Comparison of ENCODE assay signal across 8 cellular contexts in genomic region chr2:241355983-241356870, GRCh38. TPM values are rescaled to one million over a fixed set of nuclear protein-coding genes. Genes with fewer than 3 reads are reported as not detected.
DNase-seq lines count a peak whose midpoint lies in the region; ATAC-seq, FAIRE-seq and TF ChIP-seq lines count a peak whose summit lies in the region.

Gene FARP2, plus strand, starts transcription at chr2:241356285. Its CDS starts 16,823 bp downstream, at chr2:241373108.

- ATAC-seq in DND-41 (ENCODE audit: insufficient read depth, low read depth), result peak; percentile 95
- ATAC-seq in activated T-cell treated with anti-CD3 and anti-CD28 coated beads, Interleukin-2, amount 50 U/mL, for 72 hours (replicated peaks in 1 of 2), result peak; percentile 93 to 96

- H3K27me3 ChIP-seq in DND-41 (ENCODE audit: insufficient read depth, low read length, poor library complexity), result no peaks in the 10 kb centered on the region
- no peaks in the 10 kb centered on the region for H3K27me3 ChIP-seq in GM23248 (replicated peaks; ENCODE audit: insufficient read depth)
- no peaks in the 10 kb centered on the region for H3K27me3 ChIP-seq in Karpas-422 (ENCODE audit: low read length)
- no peaks in the 10 kb centered on the region for H3K27me3 ChIP-seq in esophagus muscularis mucosa
- no peaks in the 10 kb centered on the region for H3K27me3 ChIP-seq in muscle layer of duodenum (ENCODE audit: low read depth, low read length)

- no peaks in the 10 kb centered on the region for H3K27me3 Mint-ChIP-seq in activated T-cell treated with anti-CD3 and anti-CD28 coated beads, Interleukin-2, amount 50 U/mL, for 72 hours (ENCODE audit: low read depth)

- no peak for TF ChIP-seq POLR2A in esophagus muscularis mucosa (IDR thresholded peaks at IDR 0.05; ENCODE audit: low read depth)

- H3K4me1 ChIP-seq in DND-41 (ENCODE audit: insufficient read depth, low read length) (peaks cover 22% of the 10 kb centered on the region), GM23248 (ENCODE audit: insufficient read depth) (peaks cover 20% of the 10 kb centered on the region), Karpas-422 (ENCODE audit: low read length) (peaks cover 48% of the 10 kb centered on the region), esophagus muscularis mucosa (peaks cover 22 to 38% (median 31%) of the 10 kb centered on the region in 4 donors), muscle layer of duodenum (ENCODE audit: control insufficient read depth in 1 of 2, insufficient read depth in 2 of 2, low read length in 2 of 2) (peaks cover 14 to 19% of the 10 kb centered on the region in 2 donors)

- H3K27ac ChIP-seq in DND-41 (ENCODE audit: low read length) (peak within 1 kb of the TSS; percentile 58), GM23248 (peak within 1 kb of the TSS; percentile 72), Karpas-422 (ENCODE audit: low read length) (no peak within 1 kb of the TSS), esophagus muscularis mucosa (replicated peaks in 1 of 4) (peak within 1 kb of the TSS; percentile 87 to 98 (median 92)), muscle layer of duodenum (ENCODE audit: low read length) (peak within 1 kb of the TSS; percentile 89)

- H3K9me3 ChIP-seq in DND-41 (ENCODE audit: insufficient read depth, low read length, severe bottlenecking), result no peaks in the 10 kb centered on the region
- H3K9me3 ChIP-seq in GM23248 (ENCODE audit: low read depth), result no peaks in the 10 kb centered on the region
- H3K9me3 ChIP-seq in Karpas-422 (ENCODE audit: low read length), result no peaks in the 10 kb centered on the region
- no peaks in the 10 kb centered on the region for H3K9me3 ChIP-seq in esophagus muscularis mucosa
- no peaks in the 10 kb centered on the region for H3K9me3 ChIP-seq in muscle layer of duodenum (ENCODE audit: control insufficient read depth in 1 of 2, low read length in 2 of 2)

- in situ Hi-C loops in GM23248 (cut with MboI), result no loop called here

- H3K4me1 Mint-ChIP-seq in activated T-cell treated with anti-CD3 and anti-CD28 coated beads, Interleukin-2, amount 50 U/mL, for 72 hours (ENCODE audit: low read depth), result peaks cover 38% of the 10 kb centered on the region

- intact Hi-C loops in esophagus muscularis mucosa (cut with DNase I), result loop anchor here (5.0 to 10.0 kb wide), 2 partner anchors 39 to 349 kb away; partner anchors contain the start of genes HDLBP, ING5 and SEPTIN2

- no peak for TF ChIP-seq EP300 in esophagus muscularis mucosa (IDR thresholded peaks at IDR 0.05)

- H3K27ac Mint-ChIP-seq in activated T-cell treated with anti-CD3 and anti-CD28 coated beads, Interleukin-2, amount 50 U/mL, for 72 hours, result peak within 1 kb of the TSS; percentile 35

- H4K20me1 ChIP-seq in DND-41 (ENCODE audit: insufficient read depth, low read length) (peaks cover 39% of the 10 kb centered on the region), GM23248 (ENCODE audit: insufficient read depth) (peaks cover 3% of the 10 kb centered on the region; the same call in 1 of the 2 replicates), Karpas-422 (ENCODE audit: insufficient read depth, low read depth, low read length) (peaks cover 41% of the 10 kb centered on the region)

- H2AFZ ChIP-seq in DND-41 (ENCODE audit: low read depth, low read length) (peak within 1 kb of the TSS; percentile 40), GM23248 (peak within 1 kb of the TSS; percentile 26), Karpas-422 (ENCODE audit: low read length) (no peak within 1 kb of the TSS)

- H3K4me3 Mint-ChIP-seq in activated T-cell treated with anti-CD3 and anti-CD28 coated beads, Interleukin-2, amount 50 U/mL, for 72 hours, result peak within 1 kb of the TSS; percentile 83 to 84

- H3K36me3 ChIP-seq in DND-41 (ENCODE audit: insufficient read depth, low read length) (peaks cover 34% of the 10 kb centered on the region), GM23248 (ENCODE audit: low read depth) (peaks cover 23% of the 10 kb centered on the region), Karpas-422 (ENCODE audit: insufficient read depth, low read length) (peaks cover 25% of the 10 kb centered on the region), esophagus muscularis mucosa (peaks cover 20 to 37% (median 25%) of the 10 kb centered on the region in 4 donors), muscle layer of duodenum (ENCODE audit: control insufficient read depth in 1 of 2, insufficient read depth in 2 of 2, low read length in 2 of 2) (peaks cover 22 to 26% of the 10 kb centered on the region in 2 donors)

- DNase-seq in DND-41 (peak; percentile 99), GM23248 (peak; percentile 98), Karpas-422 (peak; percentile 100), RCC 7860 (ENCODE audit: low spot score) (peak; percentile 97), esophagus muscularis mucosa (ENCODE audit: extremely low spot score) (peak; percentile 100)
- DNase-seq in activated T-cell treated with anti-CD3 and anti-CD28 coated beads, Interleukin-2, amount 50 U/mL, for 72 hours, result peak; percentile 97 to 98
- peak; percentile 93 for DNase-seq in stimulated activated CD8-positive, alpha-beta memory T cell treated with anti-CD3 and anti-CD28 coated beads, Interleukin-7, amount 100 ng/mL, for 24 hours (ENCODE audit: low read depth)

- peak within 1 kb of the TSS; percentile 77 for H3K9ac ChIP-seq in DND-41 (ENCODE audit: low read depth, low read length)
- peak within 1 kb of the TSS; percentile 88 for H3K9ac ChIP-seq in GM23248
- peak within 1 kb of the TSS; percentile 92 for H3K9ac ChIP-seq in Karpas-422 (ENCODE audit: low read length)

- peaks cover 5 to 12% of the 10 kb centered on the region in 2 donors for H3K36me3 Mint-ChIP-seq in activated T-cell treated with anti-CD3 and anti-CD28 coated beads, Interleukin-2, amount 50 U/mL, for 72 hours (ENCODE audit: insufficient read depth in 2 of 2)

- H3F3A ChIP-seq in GM23248 (ENCODE audit: insufficient read depth), result peaks cover 51% of the 10 kb centered on the region

- TF ChIP-seq CTCF in DND-41 (IDR thresholded peaks at IDR 0.05; ENCODE audit: borderline replicate concordance, extremely low read depth, low read length, poor library complexity, severe bottlenecking) (no peak), esophagus muscularis mucosa (IDR thresholded peaks at IDR 0.05) (no peak)

- H3K4me3 ChIP-seq in DND-41 (ENCODE audit: low read depth in 1 of 2, low read length in 2 of 2) (peak within 1 kb of the TSS; percentile 84 to 85; a peak in 3 of 4 replicates), GM23248 (peak within 1 kb of the TSS; percentile 77), Karpas-422 (ENCODE audit: low read length) (peak within 1 kb of the TSS; percentile 94), esophagus muscularis mucosa (peak within 1 kb of the TSS; percentile 64 to 93 (median 83)), muscle layer of duodenum (ENCODE audit: low read depth in 1 of 2, low read length in 2 of 2) (peak within 1 kb of the TSS; percentile 80 to 86)

- H3K9me3 Mint-ChIP-seq in activated T-cell treated with anti-CD3 and anti-CD28 coated beads, Interleukin-2, amount 50 U/mL, for 72 hours, result no peaks in the 10 kb centered on the region

- WGBS in GM23248 (ENCODE audit: low coverage in 1 of 2, low lambda C conversion rate in 2 of 2, missing lambda C conversion rate in 2 of 2), 2 experiments, result 1% methylated on average over 52 to 88 of the region's 101 CpGs
- WGBS in esophagus muscularis mucosa, result 0% methylated on average over 13 of the region's 101 CpGs

- FAIRE-seq in RCC 7860 (lab: Jason Lieb, UNC), result no peak

- H3K9me2 ChIP-seq in GM23248 (ENCODE audit: insufficient read depth) (no peaks in the 10 kb centered on the region), Karpas-422 (replicated peaks; ENCODE audit: insufficient read depth, low read length) (no peaks in the 10 kb centered on the region)

- H3K4me2 ChIP-seq in DND-41 (ENCODE audit: insufficient read depth, low read length) (peak within 1 kb of the TSS; percentile 82), GM23248 (ENCODE audit: unreplicated experiment) (peak within 1 kb of the TSS; percentile 77), Karpas-422 (ENCODE audit: low read depth, low read length, poor library complexity, severe bottlenecking) (peak within 1 kb of the TSS; percentile 71)

- peaks cover 50% of the 10 kb centered on the region for H3K79me2 ChIP-seq in DND-41 (ENCODE audit: insufficient read depth, low read length)
- peaks cover 47% of the 10 kb centered on the region for H3K79me2 ChIP-seq in GM23248 (ENCODE audit: insufficient read depth)
- peaks cover 44% of the 10 kb centered on the region for H3K79me2 ChIP-seq in Karpas-422 (ENCODE audit: low read length)

RNA-seq across cellular contexts. Expression of gene FARP2, which starts in this region (rescaled TPM):
- total RNA-seq in GM23248 (2014; rRNA removed; shearing (Covaris generic)), result 39.0 and 45.9 TPM in 2 replicates
- polyA plus RNA-seq in GM23248 (2016; fragmentation: Nextera tagmentation; extraction: Ambion mirVana), result 30.9 and 39.7 TPM in 2 replicates
- 30.5 and 40.0 TPM in 2 replicates for total RNA-seq in Karpas-422 (2014; rRNA removed; shearing (Covaris generic); ENCODE audit: low replicate concordance)
- 10 to 100 TPM; 30.2 to 30.8 TPM for total RNA-seq in activated T-cell treated with anti-CD3 and anti-CD28 coated beads, Interleukin-2, amount 50 U/mL, for 72 hours
- total RNA-seq in esophagus muscularis mucosa, result 10 to 100 TPM; 26.8 to 37.9 (median 30.2) TPM
